13 cellular contexts compared by ENCODE assay signal in genomic region chr18:22913861-22914260, GRCh38. TPM values are rescaled to one million over a fixed set of nuclear protein-coding genes. Genes with fewer than 3 reads are reported as not detected.
DNase-seq lines count a peak whose midpoint lies in the region; ATAC-seq, FAIRE-seq and TF ChIP-seq lines count a peak whose summit lies in the region.
"Had no signal": no experiment of that assay in that cellular context is flagged by ENCODE, and none has a peak within 500 bp of the region (broad histone marks: within the 10 kb centered on the region; RNA-seq: fewer than 3 reads in every experiment).

No MANE protein-coding gene starts in this region.

- H3K27ac ChIP-seq in astrocyte (ENCODE audit: low read depth, low read length): no peak overlapping the region
- H3K27ac ChIP-seq in left lung: peak overlapping the region; percentile 14 to 74
- H3K27ac ChIP-seq: ovary had no signal

- H3K27me3 Mint-ChIP-seq in MCF 10A (ENCODE audit: insufficient read depth, unreplicated experiment): no peaks in the 10 kb centered on the region
- no peaks in the 10 kb centered on the region for H3K27me3 Mint-ChIP-seq in astrocyte (ENCODE audit: low read depth, unreplicated experiment)

- BruUV-seq in MCF 10A (replicated peaks; lab: Mats Ljungman, UMichigan): no TSS peak

- H3K9ac ChIP-seq in astrocyte (ENCODE audit: low read length): no peak overlapping the region

- no peaks in the 10 kb centered on the region for H4K20me1 ChIP-seq in astrocyte (ENCODE audit: insufficient read depth, low read length)

- H3K4me2 ChIP-seq in astrocyte (ENCODE audit: low read length): no peak overlapping the region

- H3K4me3 ChIP-seq in astrocyte (ENCODE audit: insufficient read depth, low read depth, low read length) (no peak overlapping the region), left lung (peak overlapping the region; percentile 5 to 20)
- H3K4me3 ChIP-seq: ovary had no signal

- peaks cover 12% of the 10 kb centered on the region for H3K4me1 Mint-ChIP-seq in MCF 10A (ENCODE audit: insufficient read depth, unreplicated experiment)
- peaks cover 26% of the 10 kb centered on the region for H3K4me1 Mint-ChIP-seq in astrocyte (ENCODE audit: low read depth, unreplicated experiment)

- H3K4me3 Mint-ChIP-seq in MCF 10A (ENCODE audit: unreplicated experiment): no peak overlapping the region
- H3K4me3 Mint-ChIP-seq in astrocyte (ENCODE audit: unreplicated experiment): no peak overlapping the region
- H3K4me3 Mint-ChIP-seq: activated naive CD8-positive, alpha-beta T cell had no signal

- H3K27ac Mint-ChIP-seq in MCF 10A (ENCODE audit: low read depth, unreplicated experiment): no peak overlapping the region
- H3K27ac Mint-ChIP-seq in astrocyte (ENCODE audit: unreplicated experiment): peak overlapping the region; percentile 98
- H3K27ac Mint-ChIP-seq: activated naive CD8-positive, alpha-beta T cell had no signal

- H3K36me3 Mint-ChIP-seq in MCF 10A (ENCODE audit: insufficient read depth, unreplicated experiment) (no peaks in the 10 kb centered on the region), astrocyte (ENCODE audit: low read depth, unreplicated experiment) (no peaks in the 10 kb centered on the region)

- CTCF ChIA-PET in MCF 10A (lab: Yijun Ruan, JAX): interaction anchor here (2.5 kb wide), 1 partner anchor 17 kb away, joined by 6 read pairs; no protein-coding TSS in a partner anchor

- H3K79me2 ChIP-seq in astrocyte (ENCODE audit: insufficient read depth, low read length): no peaks in the 10 kb centered on the region

- no peaks in the 10 kb centered on the region for H3K9me3 ChIP-seq in astrocyte (ENCODE audit: insufficient read depth, low read depth, low read length)
- no peaks in the 10 kb centered on the region for H3K9me3 ChIP-seq in left lung
- H3K9me3 ChIP-seq: ovary had no signal

- POLR2A ChIA-PET in MCF 10A (lab: Yijun Ruan, JAX): interaction anchor here (0.7 to 2.7 kb wide), 6 partner anchors 17 to 87 kb away, joined by 3 to 14 read pairs (median 6); partner anchors contain the start of gene RBBP8

- H3K9me3 Mint-ChIP-seq in MCF 10A (ENCODE audit: unreplicated experiment): no peaks in the 10 kb centered on the region
- no peaks in the 10 kb centered on the region for H3K9me3 Mint-ChIP-seq in astrocyte (ENCODE audit: unreplicated experiment)

- H3K4me1 ChIP-seq in astrocyte (ENCODE audit: insufficient read depth, low read length) (no peaks in the 10 kb centered on the region), left lung (no peaks in the 10 kb centered on the region)

- H3K27me3 ChIP-seq in astrocyte (ENCODE audit: insufficient read depth, low read length) (no peaks in the 10 kb centered on the region), left lung (no peaks in the 10 kb centered on the region)
- H3K27me3 ChIP-seq: ovary had no signal

- in situ Hi-C loops in T47D (cut with HindIII; ENCODE audit: low pct_unique_long_range_greater_than_20kb, low sequenced_read_pairs): no loop called here

- H2AFZ ChIP-seq in astrocyte (ENCODE audit: low read depth, low read length): no peak overlapping the region

- TF ChIP-seq CTCF in MCF 10A (IDR thresholded peaks at IDR 0.05; ENCODE audit: unreplicated experiment) (no peak), astrocyte (IDR thresholded peaks at IDR 0.05; ENCODE audit: insufficient read depth, low read depth, low read length) (no peak), left lung (IDR thresholded peaks at IDR 0.05) (no peak)

- DNase-seq in T47D (ENCODE audit: low read depth in 1 of 2, low spot score in 1 of 2): peak; percentile 1 to 94
- DNase-seq in MCF 10A (ENCODE audit: unreplicated experiment): no peak
- DNase-seq in astrocyte (ENCODE audit: low read depth): no peak
- DNase-seq in left lung: peak in 1 of 2 donors; percentile 48
- DNase-seq in NOMO-1 (lab: John Stamatoyannopoulos, UW; ENCODE audit: unreplicated experiment in 2 of 2): no peak
- DNase-seq in stimulated activated naive CD8-positive, alpha-beta T cell treated with anti-CD3 and anti-CD28 coated beads, Interleukin-15, Interleukin-2, amounts not matched to agents 100 U/mL and 50 U/mL, for 24 hours: no peak
- DNase-seq: MV-4-11, ovary had no signal

- H3K36me3 ChIP-seq in astrocyte (ENCODE audit: insufficient read depth, low read length) (no peaks in the 10 kb centered on the region), left lung (no peaks in the 10 kb centered on the region)
- H3K36me3 ChIP-seq: ovary had no signal

- ATAC-seq in left lung (peak; percentile 89), HG03460 (IDR thresholded peaks at IDR 0.05; ENCODE audit: unreplicated experiment) (no peak), HG02852 (IDR thresholded peaks at IDR 0.05; ENCODE audit: unreplicated experiment) (no peak)
- no peak for ATAC-seq in stimulated activated naive CD8-positive, alpha-beta T cell treated with anti-CD3 and anti-CD28 coated beads, Interleukin-15, Interleukin-2, amounts not matched to agents 100 U/mL and 50 U/mL, for 24 hours

- FAIRE-seq in astrocyte (lab: Jason Lieb, UNC): no peak
- FAIRE-seq: A204.1, D721Med had no signal

- intact Hi-C loops in MCF 10A (cut with micrococcal nuclease) (no loop called here), left lung (cut with DNase I) (no loop called here)

RNA-seq across cellular contexts. Expression of gene RBBP8, which starts 19.3 kb away (rescaled TPM):
- 42.0 and 59.7 TPM in 2 replicates for total RNA-seq in MCF 10A (2022)
- total RNA-seq in astrocyte: 16.7 and 23.4 TPM in 2 replicates
- 10 to 100 TPM; 47.6 to 47.7 TPM for total RNA-seq in left lung

Comparison
In these comparisons a context has a peak if more than half of its experiments do, and no peak if none do; other contexts are left out.
1. DNase-seq: peak in T47D (2 of 2); none in MCF 10A (single experiment), astrocyte (single experiment), NOMO-1 (0 of 2) and stimulated activated naive CD8-positive, alpha-beta T cell treated with anti-CD3 and anti-CD28 coated beads, Interleukin-15, Interleukin-2, amounts not matched to agents 100 U/mL and 50 U/mL, for 24 hours (single experiment).